22 cellular contexts compared by ENCODE assay signal in genomic region chr4:88226143-88226542, GRCh38.
"Had no signal": no experiment of that assay in that cellular context is flagged by ENCODE, and none has a peak within 500 bp of the region (broad histone marks: within the 10 kb centered on the region; RNA-seq: fewer than 3 reads in every experiment).

No MANE protein-coding gene starts in this region.

- ATAC-seq: activated CD8-positive, alpha-beta T cell treated with anti-CD3 and anti-CD28 coated beads, Interleukin-2, amount 10 ng/mL, durations not matched to agents 7 days and 5 days had no signal

- H3K27me3 ChIP-seq: MG63, SJCRH30 had no signal

- H3K27ac ChIP-seq: KMS-11, SJCRH30, WERI-Rb-1 had no signal

- H3K4me3 ChIP-seq: MG63, SJCRH30 had no signal

- DNase-seq: activated CD4-positive, alpha-beta T cell treated with anti-CD3 and anti-CD28 coated beads for 4 hours; activated CD8-positive, alpha-beta T cell treated with anti-CD3 and anti-CD28 coated beads, Interleukin-2, amount 10 ng/mL, durations not matched to agents 7 days and 5 days; activated effector memory CD4-positive, alpha-beta T cell treated with Interleukin-2 at 50 U/mL for 16 hours; activated naive CD4-positive, alpha-beta T cell treated with Interleukin-2 at 50 U/mL for 16 hours; activated T-cell treated with anti-CD3 and anti-CD28 coated beads, Interleukin-2, amount 50 U/mL, for 24 hours; amygdala; caudate nucleus; MG63; MV-4-11; NCI-H1092 treated with DMSO at 0.1 percent for 48 hours; NCI-H1417 treated with DMSO at 0.1 percent for 48 hours; NCI-H1694; NCI-H2029; NCI-H2107; NCI-H2171 treated with DMSO at 0.1 percent for 48 hours; NCI-H526 treated with DMSO at 0.1 percent for 48 hours; NCI-H82; SJCRH30; SK-N-SH; T-helper 1 cell; WERI-Rb-1 had no signal

- H3K9me2 ChIP-seq: SK-N-SH had no signal

- H3K4me2 ChIP-seq: KMS-11, SK-N-SH had no signal

- H3K9ac ChIP-seq: KMS-11, SK-N-SH had no signal

- H3K4me1 ChIP-seq: SJCRH30 had no signal

- H3K9me3 ChIP-seq: MG63, SJCRH30, SK-N-SH had no signal

- H3K36me3 ChIP-seq: MG63, SJCRH30, WERI-Rb-1 had no signal
